In genomic region chr2:232418466-232419244, GRCh38 we compare ENCODE assay signal across 8 cellular contexts. TPM values are rescaled to one million over a fixed set of nuclear protein-coding genes. Genes with fewer than 3 reads are reported as not detected.
DNase-seq lines count a peak whose midpoint lies in the region; ATAC-seq and TF ChIP-seq lines count a peak whose summit lies in the region.

No MANE protein-coding gene starts in this region.

- H3K27me3 Mint-ChIP-seq in activated naive CD8-positive, alpha-beta T cell treated with anti-CD3 and anti-CD28 coated beads, Interleukin-2, amount 10 ng/mL, durations not matched to agents 7 days and 5 days: peaks cover 63% of the 10 kb centered on the region

- H3K27ac Mint-ChIP-seq in activated naive CD8-positive, alpha-beta T cell treated with anti-CD3 and anti-CD28 coated beads, Interleukin-2, amount 10 ng/mL, durations not matched to agents 7 days and 5 days: no peak overlapping the region

- no peaks in the 10 kb centered on the region for H3K9me3 Mint-ChIP-seq in activated naive CD8-positive, alpha-beta T cell treated with anti-CD3 and anti-CD28 coated beads, Interleukin-2, amount 10 ng/mL, durations not matched to agents 7 days and 5 days

- no peak for ATAC-seq in left ventricle myocardium superior
- ATAC-seq in activated naive CD8-positive, alpha-beta T cell treated with anti-CD3 and anti-CD28 coated beads, Interleukin-2, amount 10 ng/mL, durations not matched to agents 7 days and 5 days (ENCODE audit: low read depth): no peak
- ATAC-seq in aorta (ENCODE audit: low FRiP score): no peak
- ATAC-seq in GM19455 (IDR thresholded peaks at IDR 0.05; ENCODE audit: unreplicated experiment): no peak
- ATAC-seq in GM18502 (IDR thresholded peaks at IDR 0.05; ENCODE audit: poor library complexity, unreplicated experiment): no peak

- H3K27me3 ChIP-seq in cardiac muscle cell (peaks cover 96% of the 10 kb centered on the region), aorta (ENCODE audit: control insufficient read depth in 1 of 2, insufficient read depth in 2 of 2, low read length in 1 of 2) (no peaks in the 10 kb centered on the region)

- H3K9me3 ChIP-seq in cardiac muscle cell (ENCODE audit: low read depth) (no peaks in the 10 kb centered on the region), aorta (ENCODE audit: control insufficient read depth, low read length) (peaks cover 1% of the 10 kb centered on the region)

- peak overlapping the region; percentile 5 for H3K4me3 ChIP-seq in cardiac muscle cell
- peak overlapping the region; percentile 5 for H3K4me3 ChIP-seq in urinary bladder (ENCODE audit: low read depth, low read length)
- H3K4me3 ChIP-seq in aorta (ENCODE audit: low read length in 2 of 2): no peak overlapping the region

- DNase-seq in cardiac muscle cell (ENCODE audit: low read depth in 1 of 2, low spot score in 1 of 2) (peak; percentile 18 to 21), left ventricle myocardium superior (no peak), kidney tubule cell (ENCODE audit: low spot score) (peak; percentile 22), aorta (no peak)
- no peak for DNase-seq in activated naive CD8-positive, alpha-beta T cell treated with anti-CD3 and anti-CD28 coated beads, Interleukin-2, amount 10 ng/mL, durations not matched to agents 7 days and 5 days

- no peaks in the 10 kb centered on the region for H3K4me1 ChIP-seq in cardiac muscle cell (ENCODE audit: low read depth)
- H3K4me1 ChIP-seq in urinary bladder (ENCODE audit: insufficient read depth): peaks cover 1% of the 10 kb centered on the region
- H3K4me1 ChIP-seq in aorta (ENCODE audit: control insufficient read depth in 1 of 2, insufficient read depth in 2 of 2, low read length in 2 of 2): no peaks in the 10 kb centered on the region

- peaks cover 3% of the 10 kb centered on the region for H3K36me3 Mint-ChIP-seq in activated naive CD8-positive, alpha-beta T cell treated with anti-CD3 and anti-CD28 coated beads, Interleukin-2, amount 10 ng/mL, durations not matched to agents 7 days and 5 days

- intact Hi-C loops in left ventricle myocardium superior (cut with micrococcal nuclease) (no loop called here), aorta (cut with DNase I) (no loop called here)

- H3K27ac ChIP-seq in cardiac muscle cell (no peak overlapping the region), urinary bladder (ENCODE audit: low read depth) (no peak overlapping the region), aorta (ENCODE audit: low read depth in 1 of 2, low read length in 2 of 2) (no peak overlapping the region)

- H3K36me3 ChIP-seq in cardiac muscle cell (no peaks in the 10 kb centered on the region), urinary bladder (ENCODE audit: insufficient read depth) (no peaks in the 10 kb centered on the region), aorta (ENCODE audit: control insufficient read depth in 1 of 2, insufficient read depth in 2 of 2, low read length in 1 of 2) (no peaks in the 10 kb centered on the region)

- H3K4me1 Mint-ChIP-seq in activated naive CD8-positive, alpha-beta T cell treated with anti-CD3 and anti-CD28 coated beads, Interleukin-2, amount 10 ng/mL, durations not matched to agents 7 days and 5 days: peaks cover 8% of the 10 kb centered on the region

- H3K4me3 Mint-ChIP-seq in activated naive CD8-positive, alpha-beta T cell treated with anti-CD3 and anti-CD28 coated beads, Interleukin-2, amount 10 ng/mL, durations not matched to agents 7 days and 5 days: peak overlapping the region; percentile 76

- WGBS in urinary bladder: 2% methylated on average over 49 of the region's 49 CpGs
- 2 to 3% methylated on average over 45 to 49 of the region's 49 CpGs for WGBS in aorta, 2 donors

- POLR2A ChIA-PET in activated naive CD8-positive, alpha-beta T cell treated with anti-CD3 and anti-CD28 coated beads, Interleukin-2, amount 10 ng/mL, durations not matched to agents 7 days and 5 days (lab: Charles Lee): no interaction called here

- TF ChIP-seq CTCF in cardiac muscle cell (IDR thresholded peaks at IDR 0.05; ENCODE audit: low read depth, low read length): no peak

RNA-seq across cellular contexts. Expression of gene ALPG, which starts 12.0 kb away (rescaled TPM):
- not detected in 2 replicates for total RNA-seq in cardiac muscle cell
- not detected in 2 replicates for polyA plus RNA-seq in cardiac muscle cell
- not detected for total RNA-seq in left ventricle myocardium superior
- total RNA-seq in activated naive CD8-positive, alpha-beta T cell treated with anti-CD3 and anti-CD28 coated beads, Interleukin-2, amount 10 ng/mL, durations not matched to agents 7 days and 5 days: not detected
- total RNA-seq in urinary bladder: not detected
- polyA plus RNA-seq in urinary bladder: not detected
- not detected for total RNA-seq in aorta
- polyA plus RNA-seq in aorta: not detected

RNA-seq across cellular contexts. Expression of gene ALPI, which starts 37.3 kb away (rescaled TPM):
- total RNA-seq in cardiac muscle cell (not detected in 2 replicates), left ventricle myocardium superior (not detected), urinary bladder (not detected), aorta (not detected)
- polyA plus RNA-seq in cardiac muscle cell (not detected in 2 replicates), urinary bladder (not detected), aorta (10 to 100 TPM in 1 of 2 donors, under 1 TPM in 1; 0.18 to 19.9 TPM)
- not detected for total RNA-seq in activated naive CD8-positive, alpha-beta T cell treated with anti-CD3 and anti-CD28 coated beads, Interleukin-2, amount 10 ng/mL, durations not matched to agents 7 days and 5 days

RNA-seq across cellular contexts. Expression of gene ALPP, which starts 40.1 kb away (rescaled TPM):
- not detected in 2 replicates for total RNA-seq in cardiac muscle cell
- not detected in 2 replicates for polyA plus RNA-seq in cardiac muscle cell
- not detected for total RNA-seq in left ventricle myocardium superior
- not detected for total RNA-seq in activated naive CD8-positive, alpha-beta T cell treated with anti-CD3 and anti-CD28 coated beads, Interleukin-2, amount 10 ng/mL, durations not matched to agents 7 days and 5 days
- total RNA-seq in urinary bladder: not detected
- polyA plus RNA-seq in urinary bladder: not detected
- total RNA-seq in aorta: not detected
- not detected for polyA plus RNA-seq in aorta

Comparison
In these comparisons a context has a peak if more than half of its experiments do, and no peak if none do; other contexts are left out.
1. DNase-seq: peak in cardiac muscle cell (2 of 2) and kidney tubule cell (single experiment); none in left ventricle myocardium superior (single experiment), activated naive CD8-positive, alpha-beta T cell treated with anti-CD3 and anti-CD28 coated beads, Interleukin-2, amount 10 ng/mL, durations not matched to agents 7 days and 5 days (single experiment) and aorta (0 of 2).
2. H3K4me3 ChIP-seq: peak in cardiac muscle cell (single experiment) and urinary bladder (single experiment); none in aorta (0 of 2).